ENCODE assay signal across 8 cellular contexts in genomic region chr11:95790123-95790932, GRCh38. TPM values are rescaled to one million over a fixed set of nuclear protein-coding genes. Genes with fewer than 3 reads are reported as not detected.
DNase-seq lines count a peak whose midpoint lies in the region; ATAC-seq and TF ChIP-seq lines count a peak whose summit lies in the region.

TSS of gene CEP57 (plus strand) at chr11:95790498. CDS start at chr11:95790699, 201 bp downstream.

- intact Hi-C loops in mammary epithelial cell (cut with micrococcal nuclease): loop anchor here (1.0 to 2.0 kb wide), 2 partner anchors 132 to 599 kb away; partner anchors contain the start of gene CCDC82

- WGBS in mammary epithelial cell (ENCODE audit: low coverage, missing lambda C conversion rate): 5% methylated on average over 36 of the region's 55 CpGs

- TF ChIP-seq CTCF in WERI-Rb-1 (IDR thresholded peaks at IDR 0.05; ENCODE audit: low read depth, low read length) (no peak), mammary epithelial cell (conservative IDR thresholded peaks at IDR 0.05 in 1 of 2, IDR thresholded peaks at IDR 0.05 in 1 of 2; ENCODE audit: extremely low read depth in 1 of 2, insufficient read depth in 1 of 2, low read depth in 1 of 2, low read length in 2 of 2) (no peak)

- H3K9ac ChIP-seq in mammary epithelial cell (ENCODE audit: insufficient read depth, low read length) (peak within 1 kb of the TSS; percentile 94), iPS-20b (ENCODE audit: low read depth, low read length) (peak within 1 kb of the TSS; percentile 98)

- H4K20me1 ChIP-seq in mammary epithelial cell (ENCODE audit: insufficient read depth, low read length): no peaks in the 10 kb centered on the region

- H2AFZ ChIP-seq in ACC112 (ENCODE audit: low read length, unreplicated experiment) (peak within 1 kb of the TSS; percentile 71), mammary epithelial cell (ENCODE audit: low read depth, low read length) (peak within 1 kb of the TSS; percentile 90)

- peak within 1 kb of the TSS; percentile 93 for H3K4me2 ChIP-seq in mammary epithelial cell (ENCODE audit: insufficient read depth, low read depth, low read length)

- H3K4me3 ChIP-seq in ACC112 (ENCODE audit: low read depth, low read length) (peak within 1 kb of the TSS; percentile 82), WERI-Rb-1 (ENCODE audit: low read depth, low read length) (peak within 1 kb of the TSS; percentile 71), mammary epithelial cell (replicated peaks in 1 of 3; ENCODE audit: insufficient read depth in 1 of 3, low read depth in 2 of 3, low read length in 3 of 3) (peak within 1 kb of the TSS; percentile 73 to 98 (median 81)), iPS-20b (ENCODE audit: low read length) (peak within 1 kb of the TSS; percentile 94), skin epidermis (peak within 1 kb of the TSS; percentile 65 to 95 (median 83))

- peak; percentile 96 for DNase-seq in NCI-H2227 (lab: John Stamatoyannopoulos, UW; ENCODE audit: unreplicated experiment)
- DNase-seq in WERI-Rb-1: peak; percentile 96
- DNase-seq in mammary epithelial cell: peak; percentile 97

- no peaks in the 10 kb centered on the region for H3K9me3 ChIP-seq in WERI-Rb-1 (ENCODE audit: severe bottlenecking)
- no peaks in the 10 kb centered on the region for H3K9me3 ChIP-seq in mammary epithelial cell (replicated peaks; ENCODE audit: insufficient read depth, low read length)
- no peaks in the 10 kb centered on the region for H3K9me3 ChIP-seq in iPS-20b (ENCODE audit: insufficient read depth, low read depth, low read length)

- H3K36me3 ChIP-seq in ACC112 (ENCODE audit: insufficient read depth, low read length) (peaks cover 11% of the 10 kb centered on the region), WERI-Rb-1 (peaks cover 34% of the 10 kb centered on the region), mammary epithelial cell (ENCODE audit: insufficient read depth, low read length) (peaks cover 11% of the 10 kb centered on the region), iPS-20b (ENCODE audit: insufficient read depth, low read depth, low read length) (peaks cover 28% of the 10 kb centered on the region)

- BruUV-seq in mammary epithelial cell (replicated peaks; lab: Mats Ljungman, UMichigan): TSS peak; percentile 34

- H3K27ac ChIP-seq in ACC112 (ENCODE audit: low read depth, low read length) (peak within 1 kb of the TSS; percentile 91), WERI-Rb-1 (peak within 1 kb of the TSS; percentile 98), mammary epithelial cell (ENCODE audit: insufficient read depth, low read depth, low read length) (peak within 1 kb of the TSS; percentile 92), iPS-20b (ENCODE audit: low read length) (peak within 1 kb of the TSS; percentile 91), skin epidermis (peak within 1 kb of the TSS; percentile 90 to 100 (median 99))

- dilution Hi-C loops in mammary epithelial cell (cut with HindIII; ENCODE audit: low sequenced_read_pairs): loop anchor here (10.0 kb wide), 1 partner anchor 76 kb away; no protein-coding TSS in a partner anchor

- CTCF ChIA-PET in mammary epithelial cell (lab: Charles Lee; ENCODE audit: low non-redundant PET): interaction anchor here (0.6 to 0.7 kb wide), 4 partner anchors 558 to 1083 kb away, joined by 3 to 5 read pairs (median 4); no protein-coding TSS in a partner anchor

- ATAC-seq in GM18873 (IDR thresholded peaks at IDR 0.05; ENCODE audit: low FRiP score, unreplicated experiment): peak; percentile 69
- peak; percentile 60 for ATAC-seq in HG03139 (IDR thresholded peaks at IDR 0.05; ENCODE audit: unreplicated experiment)

- in situ Hi-C loops in mammary epithelial cell (cut with MboI; ENCODE audit: low sequenced_read_pairs in 2 of 2): no loop called here

- peaks cover 63% of the 10 kb centered on the region for H3K79me2 ChIP-seq in ACC112 (ENCODE audit: control insufficient read depth, insufficient read depth, low read length, unreplicated experiment)
- H3K79me2 ChIP-seq in mammary epithelial cell (ENCODE audit: insufficient read depth, low read length): peaks cover 69% of the 10 kb centered on the region

- H3K27me3 ChIP-seq in ACC112 (ENCODE audit: insufficient read depth, low read length): no peaks in the 10 kb centered on the region
- no peaks in the 10 kb centered on the region for H3K27me3 ChIP-seq in WERI-Rb-1 (ENCODE audit: insufficient read depth, low read depth, severe bottlenecking)
- no peaks in the 10 kb centered on the region for H3K27me3 ChIP-seq in mammary epithelial cell (ENCODE audit: insufficient read depth, low read length)
- no peaks in the 10 kb centered on the region for H3K27me3 ChIP-seq in iPS-20b (ENCODE audit: insufficient read depth, low read length)

- H3K4me1 ChIP-seq in ACC112 (ENCODE audit: control insufficient read depth, insufficient read depth, low read length, unreplicated experiment) (peaks cover 27% of the 10 kb centered on the region), mammary epithelial cell (ENCODE audit: insufficient read depth, low read length) (peaks cover 19% of the 10 kb centered on the region), iPS-20b (ENCODE audit: insufficient read depth, low read length) (peaks cover 7% of the 10 kb centered on the region; the same call in 1 of the 2 replicates)

RNA-seq across cellular contexts. Expression of gene CEP57, which starts in this region (rescaled TPM):
- total RNA-seq in mammary epithelial cell: 10 to 100 TPM; 25.2 to 46.8 TPM
- 20.4 TPM for polyA plus RNA-seq in mammary epithelial cell
- polyA minus RNA-seq in mammary epithelial cell: 10.9 TPM

Comparison
In these comparisons a context has a peak if more than half of its experiments do, and no peak if none do; other contexts are left out.
1. Peak in every context shown above with its lines: DNase-seq, ATAC-seq, H3K4me3 ChIP-seq and H3K27ac ChIP-seq.